In the genomic region with DNA sequence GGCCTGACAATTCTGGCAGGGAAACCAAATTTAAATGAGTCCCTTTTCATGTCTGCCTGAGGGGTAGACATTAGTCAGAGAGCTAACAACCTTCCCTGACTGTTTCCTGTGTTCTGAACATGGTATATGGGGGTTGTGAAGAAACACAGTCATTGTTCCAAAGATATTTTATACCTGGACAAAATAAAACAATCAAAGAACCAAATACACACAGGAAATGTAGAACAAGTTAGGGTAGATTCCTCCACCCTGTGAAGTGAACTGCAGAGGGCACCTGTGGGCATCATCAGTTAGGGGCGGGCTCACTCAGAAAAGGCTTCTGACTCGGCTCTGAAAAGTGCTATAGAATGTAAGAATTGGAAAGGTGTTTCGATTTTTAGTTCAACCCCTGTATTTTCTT, we compare ENCODE assay signal across 20 cellular contexts.
"Had no signal": no experiment of that assay in that cellular context is flagged by ENCODE, and none has a peak within 500 bp of the region (broad histone marks: within the 10 kb centered on the region; RNA-seq: fewer than 3 reads in every experiment).

No MANE protein-coding gene starts in this region.

- H3K27ac ChIP-seq: brain microvascular endothelial cell, left ventricle myocardium inferior, right atrium auricular region, tibial nerve, uterus had no signal

- H3K27ac Mint-ChIP-seq: activated naive CD8-positive, alpha-beta T cell treated with anti-CD3 and anti-CD28 coated beads for 36 hours; effector memory CD8-positive, alpha-beta T cell; memory B cell; natural killer cell treated with Interleukin-12 subunit alpha and Interleukin-12 subunit beta and Interleukin-15 and Interleukin-18, amount 100 ng/mL, for 72 hours had no signal

- DNase-seq: activated CD4-positive, alpha-beta T cell treated with anti-CD3 and anti-CD28 coated beads, Interleukin-2, amount 50 U/mL, for 1 hour; activated CD8-positive, alpha-beta memory T cell treated with anti-CD3 and anti-CD28 coated beads for 24 hours; activated gamma-delta T cell treated with Interleukin-2 at 50 U/mL for 16 hours; activated naive CD8-positive, alpha-beta T cell treated with anti-CD3 and anti-CD28 coated beads for 36 hours; brain microvascular endothelial cell; dermis blood vessel endothelial cell; effector memory CD8-positive, alpha-beta T cell; erythroblast; left ventricle myocardium inferior; posterior cingulate gyrus; stimulated activated CD4-positive, alpha-beta T cell treated with anti-CD3 and anti-CD28 coated beads, Interleukin-2, amount 100 ng/mL, for 48 hours; stimulated activated naive CD4-positive, alpha-beta T cell; T-helper 2 cell; uterus had no signal

- H3K36me3 Mint-ChIP-seq: activated naive CD8-positive, alpha-beta T cell treated with anti-CD3 and anti-CD28 coated beads for 36 hours; memory B cell; natural killer cell treated with Interleukin-12 subunit alpha and Interleukin-12 subunit beta and Interleukin-15 and Interleukin-18, amount 100 ng/mL, for 72 hours had no signal

- H3K9me3 Mint-ChIP-seq: activated naive CD8-positive, alpha-beta T cell treated with anti-CD3 and anti-CD28 coated beads for 36 hours; memory B cell; natural killer cell treated with Interleukin-12 subunit alpha and Interleukin-12 subunit beta and Interleukin-15 and Interleukin-18, amount 100 ng/mL, for 72 hours had no signal

- H3K4me1 Mint-ChIP-seq: activated naive CD8-positive, alpha-beta T cell treated with anti-CD3 and anti-CD28 coated beads for 36 hours; memory B cell had no signal

- H3K27me3 ChIP-seq: brain microvascular endothelial cell, right atrium auricular region, tibial nerve, uterus had no signal

- H3K4me1 ChIP-seq: left ventricle myocardium inferior, right atrium auricular region, uterus had no signal

- H3K4me3 ChIP-seq: left ventricle myocardium inferior, right atrium auricular region, tibial nerve, uterus had no signal

- H3K27me3 Mint-ChIP-seq: activated naive CD8-positive, alpha-beta T cell treated with anti-CD3 and anti-CD28 coated beads for 36 hours; memory B cell had no signal

- FAIRE-seq: islet of Langerhans had no signal

- H3K9me3 ChIP-seq: left ventricle myocardium inferior, right atrium auricular region, tibial nerve, uterus had no signal

- H3K4me3 Mint-ChIP-seq: activated naive CD8-positive, alpha-beta T cell treated with anti-CD3 and anti-CD28 coated beads for 36 hours; effector memory CD8-positive, alpha-beta T cell; memory B cell; natural killer cell treated with Interleukin-12 subunit alpha and Interleukin-12 subunit beta and Interleukin-15 and Interleukin-18, amount 100 ng/mL, for 72 hours had no signal

- H3K36me3 ChIP-seq: brain microvascular endothelial cell, left ventricle myocardium inferior, right atrium auricular region, tibial nerve, uterus had no signal

- ATAC-seq: activated CD4-positive, CD25-positive, alpha-beta regulatory T cell treated with anti-CD3 and anti-CD28 coated beads, Interleukin-2, amount 50 U/mL, for 24 hours; effector memory CD8-positive, alpha-beta T cell; natural killer cell treated with Interleukin-12 subunit alpha and Interleukin-12 subunit beta and Interleukin-15 and Interleukin-18, amount 100 ng/mL, for 72 hours had no signal
